ENCODE assay signal across 8 cellular contexts in the genomic region with DNA sequence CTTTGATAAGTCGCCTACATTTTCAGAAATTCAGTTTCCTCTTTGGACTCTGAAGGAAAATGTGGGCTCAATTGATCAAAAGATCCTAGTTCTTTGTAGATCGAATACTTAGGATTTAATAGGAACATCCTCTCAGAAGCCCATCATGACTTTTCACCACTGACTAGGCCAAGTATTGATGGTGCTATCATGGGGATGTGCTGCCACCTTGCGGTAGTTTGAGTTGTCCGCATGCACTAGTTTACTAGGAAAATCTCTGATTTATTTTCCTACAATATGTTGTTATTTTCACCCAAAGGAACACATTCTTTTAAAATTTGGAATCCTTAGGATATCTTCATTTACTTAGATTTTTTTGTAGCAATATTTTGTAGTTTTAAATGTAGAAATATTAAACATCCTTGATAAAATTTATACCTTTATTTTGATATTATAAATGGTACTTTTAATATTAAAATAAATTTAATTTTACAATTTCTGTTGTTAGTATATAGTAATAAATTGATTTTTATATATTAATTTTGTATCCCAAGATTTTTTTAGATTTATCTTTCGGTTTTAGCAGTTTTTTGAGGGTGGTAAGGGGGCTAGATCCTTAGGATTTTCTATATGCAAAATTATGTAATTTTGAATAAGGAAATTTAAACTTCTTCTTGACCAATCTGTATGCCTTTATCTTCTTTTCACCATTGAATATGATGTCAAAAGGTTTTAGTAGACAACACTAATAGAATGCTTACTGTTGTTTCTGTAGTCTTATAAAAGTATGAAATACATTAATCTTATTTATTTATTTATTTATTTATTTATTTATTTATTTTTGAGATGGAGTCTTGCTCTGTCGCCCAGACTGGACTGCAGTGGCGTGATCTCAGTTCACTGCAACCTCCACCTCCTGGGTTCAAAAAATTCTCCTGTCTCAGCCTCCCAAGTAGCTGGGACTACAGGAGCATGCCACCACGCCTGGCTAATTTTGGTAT. TPM values are rescaled to one million over a fixed set of nuclear protein-coding genes. Genes with fewer than 3 reads are reported as not detected.
DNase-seq lines count a peak whose midpoint lies in the region; ATAC-seq and TF ChIP-seq lines count a peak whose summit lies in the region.

No MANE protein-coding gene starts in this region.

- H3K27me3 Mint-ChIP-seq in activated CD8-positive, alpha-beta T cell treated with anti-CD3 and anti-CD28 coated beads, Interleukin-2, amount 10 ng/mL, durations not matched to agents 7 days and 5 days (ENCODE audit: low read depth): peaks cover 29% of the 10 kb centered on the region

- no peak overlapping the region for H4K8ac ChIP-seq in mesendoderm (ENCODE audit: low read depth, low read length)

- H3K4me3 ChIP-seq in GM12865 (ENCODE audit: low read depth, low read length): no peak overlapping the region
- no peak overlapping the region for H3K4me3 ChIP-seq in effector memory CD4-positive, alpha-beta T cell (ENCODE audit: insufficient read depth, low read depth, low read length, poor library complexity, severe bottlenecking)
- H3K4me3 ChIP-seq in mesendoderm (ENCODE audit: low read length): no peak overlapping the region

- no peak overlapping the region for H4K5ac ChIP-seq in mesendoderm (ENCODE audit: low read length)

- no CpG with 5 or more reads among the region's 8 CpGs for WGBS in mesendoderm (ENCODE audit: extremely low coverage, insufficient coverage, low lambda C conversion rate)

- H3K9me3 Mint-ChIP-seq in activated CD8-positive, alpha-beta T cell treated with anti-CD3 and anti-CD28 coated beads, Interleukin-2, amount 10 ng/mL, durations not matched to agents 7 days and 5 days (ENCODE audit: insufficient read depth): no peaks in the 10 kb centered on the region

- no peaks in the 10 kb centered on the region for H3K79me1 ChIP-seq in mesendoderm (ENCODE audit: low read length)

- no peaks in the 10 kb centered on the region for H3K36me3 Mint-ChIP-seq in activated CD8-positive, alpha-beta T cell treated with anti-CD3 and anti-CD28 coated beads, Interleukin-2, amount 10 ng/mL, durations not matched to agents 7 days and 5 days (ENCODE audit: low read depth)

- DNase-seq in GM12865 (ENCODE audit: low read depth) (peak; percentile 84), NCI-H82 (lab: John Stamatoyannopoulos, UW) (peak; percentile 91), mesendoderm (peak; percentile 73)
- DNase-seq in activated CD8-positive, alpha-beta T cell treated with anti-CD3 and anti-CD28 coated beads, Interleukin-2, amount 10 ng/mL, durations not matched to agents 7 days and 5 days: peak; percentile 87
- peak; percentile 43 to 74 (median 54) for DNase-seq in effector memory CD4-positive, alpha-beta T cell
- peak; percentile 33 to 65 for DNase-seq in stimulated activated CD8-positive, alpha-beta memory T cell treated with anti-CD3 and anti-CD28 coated beads, Interleukin-2, amount 100 ng/mL, for 1 hour (ENCODE audit: low read depth in 2 of 2)

- no peaks in the 10 kb centered on the region for H3K79me2 ChIP-seq in mesendoderm (ENCODE audit: control insufficient read depth, insufficient read depth, low read length)

- peaks cover 7% of the 10 kb centered on the region for H3K4me1 Mint-ChIP-seq in activated CD8-positive, alpha-beta T cell treated with anti-CD3 and anti-CD28 coated beads, Interleukin-2, amount 10 ng/mL, durations not matched to agents 7 days and 5 days (ENCODE audit: low read depth)

- no peak overlapping the region for H2BK5ac ChIP-seq in mesendoderm (ENCODE audit: low read length)

- no peak overlapping the region for H3K27ac ChIP-seq in effector memory CD4-positive, alpha-beta T cell (ENCODE audit: insufficient read depth, low read length, poor library complexity, severe bottlenecking)
- H3K27ac ChIP-seq in mesendoderm (ENCODE audit: low read depth, low read length): no peak overlapping the region

- H3K9me3 ChIP-seq in effector memory CD4-positive, alpha-beta T cell (ENCODE audit: control insufficient read depth, low read length): no peaks in the 10 kb centered on the region

- no peak overlapping the region for H3K4me2 ChIP-seq in mesendoderm (ENCODE audit: low read length)

- POLR2A ChIA-PET in activated CD8-positive, alpha-beta T cell treated with anti-CD3 and anti-CD28 coated beads, Interleukin-2, amount 10 ng/mL, durations not matched to agents 7 days and 5 days (lab: Charles Lee): interaction anchor here (1.9 to 2.3 kb wide), 2 partner anchors 77 to 81 kb away, joined by 7 to 15 read pairs; no protein-coding TSS in a partner anchor

- no peak overlapping the region for H3K9ac ChIP-seq in mesendoderm (ENCODE audit: low read length)

- no peak overlapping the region for H3K18ac ChIP-seq in mesendoderm (ENCODE audit: low read length)

- H3K23ac ChIP-seq in mesendoderm (ENCODE audit: low read length): no peak overlapping the region

- no peak overlapping the region for H2AK5ac ChIP-seq in mesendoderm (ENCODE audit: low read length)

- H3K56ac ChIP-seq in mesendoderm (ENCODE audit: low read length): no peak overlapping the region

- ATAC-seq in HG03432 (IDR thresholded peaks at IDR 0.05; ENCODE audit: unreplicated experiment): peak; percentile 66
- ATAC-seq in activated CD8-positive, alpha-beta T cell treated with anti-CD3 and anti-CD28 coated beads, Interleukin-2, amount 10 ng/mL, durations not matched to agents 7 days and 5 days: peak; percentile 65
- no peak for ATAC-seq in HG02759 (IDR thresholded peaks at IDR 0.05; ENCODE audit: unreplicated experiment)

- no peaks in the 10 kb centered on the region for H3K4me1 ChIP-seq in effector memory CD4-positive, alpha-beta T cell (ENCODE audit: control insufficient read depth, insufficient read depth, low read length, poor library complexity, severe bottlenecking)
- H3K4me1 ChIP-seq in mesendoderm (ENCODE audit: control insufficient read depth, low read depth, low read length): no peaks in the 10 kb centered on the region

- H2BK120ac ChIP-seq in mesendoderm (ENCODE audit: low read depth, low read length): no peak overlapping the region

- CTCF ChIA-PET in activated CD8-positive, alpha-beta T cell treated with anti-CD3 and anti-CD28 coated beads, Interleukin-2, amount 10 ng/mL, durations not matched to agents 7 days and 5 days (lab: Charles Lee): interaction anchor here (0.8 to 19.7 kb wide), 35 partner anchors 10 to 472 kb away, joined by 3 to 884 read pairs (median 11); a partner anchor contains a TSS

- H3K27ac Mint-ChIP-seq in activated CD8-positive, alpha-beta T cell treated with anti-CD3 and anti-CD28 coated beads, Interleukin-2, amount 10 ng/mL, durations not matched to agents 7 days and 5 days: no peak overlapping the region

- H3K36me3 ChIP-seq in effector memory CD4-positive, alpha-beta T cell (ENCODE audit: control insufficient read depth, insufficient read depth, low read length): no peaks in the 10 kb centered on the region
- no peaks in the 10 kb centered on the region for H3K36me3 ChIP-seq in mesendoderm (ENCODE audit: control insufficient read depth, insufficient read depth, low read length)

- no peak overlapping the region for H2BK15ac ChIP-seq in mesendoderm (replicated peaks; ENCODE audit: low read depth)

- no peak overlapping the region for H3K4me3 Mint-ChIP-seq in activated CD8-positive, alpha-beta T cell treated with anti-CD3 and anti-CD28 coated beads, Interleukin-2, amount 10 ng/mL, durations not matched to agents 7 days and 5 days

- no peaks in the 10 kb centered on the region for H3K27me3 ChIP-seq in effector memory CD4-positive, alpha-beta T cell (replicated peaks; ENCODE audit: control insufficient read depth, insufficient read depth, low read length, poor library complexity, severe bottlenecking)
- no peaks in the 10 kb centered on the region for H3K27me3 ChIP-seq in mesendoderm (ENCODE audit: insufficient read depth, low read length, poor library complexity)

- no peak overlapping the region for H3K4ac ChIP-seq in mesendoderm (ENCODE audit: low read depth, low read length)

- TF ChIP-seq CTCF in GM12865 (IDR thresholded peaks at IDR 0.05; ENCODE audit: insufficient read depth, low read depth, low read length, missing control alignments): peak; percentile 76

RNA-seq across cellular contexts. Expression of a gene that starts 52.9 kb away (rescaled TPM):
- total RNA-seq in activated CD8-positive, alpha-beta T cell treated with anti-CD3 and anti-CD28 coated beads, Interleukin-2, amount 10 ng/mL, durations not matched to agents 7 days and 5 days: not detected
- not detected for polyA plus RNA-seq in mesendoderm (2013, experiment 1 of 2)
- polyA plus RNA-seq in mesendoderm (2013, experiment 2 of 2): not detected

RNA-seq across cellular contexts. Expression of a gene that starts 53.6 kb away (rescaled TPM):
- total RNA-seq in activated CD8-positive, alpha-beta T cell treated with anti-CD3 and anti-CD28 coated beads, Interleukin-2, amount 10 ng/mL, durations not matched to agents 7 days and 5 days: not detected
- polyA plus RNA-seq in mesendoderm (2013, experiment 1 of 2): not detected
- not detected for polyA plus RNA-seq in mesendoderm (2013, experiment 2 of 2)
